Comparison of ENCODE assay signal across 1 cellular context in genomic region chr10:4279649-4280048, GRCh38.
TF ChIP-seq lines count a peak whose summit lies in the region.

No MANE protein-coding gene starts in this region.

TF ChIP-seq in SK-N-SH, 30 proteins besides CTCF, POLR2A, EP300 and RAD21 (continued from another document):
- no peak for TF ChIP-seq ZBTB33 (IDR thresholded peaks at IDR 0.05; ENCODE audit: borderline replicate concordance, low read depth)
